ENCODE assay signal across 2 cellular contexts in the genomic region with DNA sequence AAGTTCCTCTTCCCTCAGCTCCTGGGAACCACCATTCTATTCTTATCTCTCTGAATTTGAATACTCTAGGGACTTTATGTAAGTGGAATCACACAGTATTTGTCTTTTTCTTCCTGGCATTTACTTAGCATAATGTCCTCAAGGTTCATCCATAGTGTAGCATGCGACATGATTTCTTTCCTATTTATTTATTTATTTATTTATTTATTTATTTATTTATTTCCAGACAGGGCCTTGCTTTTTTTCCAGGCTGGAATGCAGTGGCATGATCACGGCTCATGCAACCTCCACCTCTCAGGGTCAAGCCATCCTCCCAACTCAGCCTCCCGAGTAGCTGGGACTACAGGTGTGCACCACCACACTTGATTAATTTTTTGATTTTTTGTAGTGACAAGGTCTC.
A peak's percentile ranks its signal among the peaks of the same experiment; 100 is the strongest.
TF ChIP-seq lines count a peak whose summit lies in the region.

No MANE protein-coding gene starts in this region.

TF ChIP-seq in A549, 52 proteins besides CTCF, POLR2A, EP300 and RAD21:
- TF ChIP-seq ZC3H11A (IDR thresholded peaks at IDR 0.05) (peak; percentile 92), CBX2 (IDR thresholded peaks at IDR 0.05; ENCODE audit: borderline replicate concordance, low read depth) (no peak)
- TF ChIP-seq, protein P1, sequence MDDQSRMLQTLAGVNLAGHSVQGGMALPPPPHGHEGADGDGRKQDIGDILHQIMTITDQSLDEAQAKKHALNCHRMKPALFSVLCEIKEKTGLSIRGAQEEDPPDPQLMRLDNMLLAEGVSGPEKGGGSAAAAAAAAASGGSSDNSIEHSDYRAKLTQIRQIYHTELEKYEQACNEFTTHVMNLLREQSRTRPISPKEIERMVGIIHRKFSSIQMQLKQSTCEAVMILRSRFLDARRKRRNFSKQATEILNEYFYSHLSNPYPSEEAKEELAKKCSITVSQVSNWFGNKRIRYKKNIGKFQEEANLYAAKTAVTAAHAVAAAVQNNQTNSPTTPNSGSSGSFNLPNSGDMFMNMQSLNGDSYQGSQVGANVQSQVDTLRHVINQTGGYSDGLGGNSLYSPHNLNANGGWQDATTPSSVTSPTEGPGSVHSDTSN (IDR thresholded peaks at IDR 0.05), result no peak
TF ChIP-seq in A549: peak in this region for 1.

TF ChIP-seq in IMR-90, 13 proteins besides CTCF, POLR2A, EP300 and RAD21:
- TF ChIP-seq CHD1 (IDR thresholded peaks at IDR 0.05; ENCODE audit: low read depth, low read length) (no peak), FOS (IDR thresholded peaks at IDR 0.05; ENCODE audit: low read depth, low read length) (no peak), BHLHE40 (IDR thresholded peaks at IDR 0.05; ENCODE audit: low read depth, low read length) (no peak), MAZ (IDR thresholded peaks at IDR 0.05; ENCODE audit: borderline replicate concordance, low read depth, low read length) (no peak), MXI1 (IDR thresholded peaks at IDR 0.05; ENCODE audit: borderline replicate concordance, low read depth, low read length) (no peak)
